Comparison of ENCODE assay signal across 3 cellular contexts in the genomic region with DNA sequence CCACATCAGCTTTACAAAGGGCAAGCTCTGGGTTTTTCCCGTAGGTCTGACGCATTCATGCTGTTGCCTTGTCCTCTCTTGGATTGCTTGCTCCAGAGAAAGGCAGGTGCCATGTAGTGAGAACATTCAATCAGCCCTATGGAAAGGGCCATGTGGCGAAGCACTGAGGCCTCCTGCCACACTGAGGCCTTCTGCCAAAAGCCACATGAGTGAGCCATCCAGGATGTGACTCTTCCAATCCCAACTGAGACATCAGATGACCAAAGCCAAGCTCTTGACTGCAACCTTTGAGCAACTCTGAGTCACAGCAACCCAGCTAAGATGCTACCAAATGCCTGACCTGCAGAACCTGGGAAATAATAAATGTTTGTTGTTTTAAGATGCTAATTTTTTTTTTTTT.
TF ChIP-seq lines count a peak whose summit lies in the region.

No MANE protein-coding gene starts in this region.

TF ChIP-seq in SK-N-SH, 30 proteins besides CTCF, POLR2A, EP300 and RAD21 (continues in another document):
- TF ChIP-seq GATA2 (CRISPR knock-in tag; IDR thresholded peaks at IDR 0.05) (no peak), EZH2phosphoT487 (IDR thresholded peaks at IDR 0.05; ENCODE audit: borderline replicate concordance, low read depth) (no peak), CHD2 (IDR thresholded peaks at IDR 0.05; ENCODE audit: low read length, partially characterized antibody) (no peak), ELF1 (IDR thresholded peaks at IDR 0.05) (no peak), RCOR1 (IDR thresholded peaks at IDR 0.05; ENCODE audit: low read length) (no peak), NFIC (IDR thresholded peaks at IDR 0.05; ENCODE audit: borderline replicate concordance) (0 out of 2 replicates have a peak, but pooled peaks have one; percentile 19), MEF2A (IDR thresholded peaks at IDR 0.05; ENCODE audit: borderline replicate concordance, low read depth) (no peak), FOSL2 (IDR thresholded peaks at IDR 0.05; ENCODE audit: borderline replicate concordance, low read depth) (0 out of 2 replicates have a peak, but pooled peaks have one; percentile 24), SMC3 (IDR thresholded peaks at IDR 0.05; ENCODE audit: low read depth, low read length) (no peak), MAX (IDR thresholded peaks at IDR 0.05; ENCODE audit: low read depth) (no peak), TCF12 (IDR thresholded peaks at IDR 0.05) (peak; percentile 18; the same call in 1 of the 2 replicates), TAF1 (IDR thresholded peaks at IDR 0.05; ENCODE audit: borderline replicate concordance, low read depth, low read length) (no peak), IRF3 (IDR thresholded peaks at IDR 0.05; ENCODE audit: low read depth, low read length) (no peak), REST (IDR thresholded peaks at IDR 0.05; ENCODE audit: low read depth, low read length) (no peak), SIN3A (IDR thresholded peaks at IDR 0.05; ENCODE audit: borderline replicate concordance, low read depth, low read length) (no peak)

TF ChIP-seq in SK-N-SH treated with all-trans-retinoic acid at 6 μM for 48 hours, 23 proteins besides CTCF, POLR2A, EP300 and RAD21:
- TF ChIP-seq PPARA (CRISPR knock-in tag; IDR thresholded peaks at IDR 0.05; ENCODE audit: borderline replicate concordance) (no peak), TCF4 (CRISPR knock-in tag; IDR thresholded peaks at IDR 0.05; ENCODE audit: borderline replicate concordance) (no peak), ZFP30 (CRISPR knock-in tag; IDR thresholded peaks at IDR 0.05) (no peak), RARB (CRISPR knock-in tag; IDR thresholded peaks at IDR 0.05) (no peak), GLIS3 (CRISPR knock-in tag; IDR thresholded peaks at IDR 0.05) (no peak), ESRRG (CRISPR knock-in tag; IDR thresholded peaks at IDR 0.05) (no peak), ISL1 (CRISPR knock-in tag; IDR thresholded peaks at IDR 0.05) (no peak), POU6F1 (CRISPR knock-in tag; IDR thresholded peaks at IDR 0.05; ENCODE audit: borderline replicate concordance, low read depth) (no peak)
- TF ChIP-seq, protein P1, sequence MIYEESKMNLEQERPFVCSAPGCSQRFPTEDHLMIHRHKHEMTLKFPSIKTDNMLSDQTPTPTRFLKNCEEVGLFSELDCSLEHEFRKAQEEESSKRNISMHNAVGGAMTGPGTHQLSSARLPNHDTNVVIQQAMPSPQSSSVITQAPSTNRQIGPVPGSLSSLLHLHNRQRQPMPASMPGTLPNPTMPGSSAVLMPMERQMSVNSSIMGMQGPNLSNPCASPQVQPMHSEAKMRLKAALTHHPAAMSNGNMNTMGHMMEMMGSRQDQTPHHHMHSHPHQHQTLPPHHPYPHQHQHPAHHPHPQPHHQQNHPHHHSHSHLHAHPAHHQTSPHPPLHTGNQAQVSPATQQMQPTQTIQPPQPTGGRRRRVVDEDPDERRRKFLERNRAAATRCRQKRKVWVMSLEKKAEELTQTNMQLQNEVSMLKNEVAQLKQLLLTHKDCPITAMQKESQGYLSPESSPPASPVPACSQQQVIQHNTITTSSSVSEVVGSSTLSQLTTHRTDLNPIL (CRISPR knock-in tag; IDR thresholded peaks at IDR 0.05; ENCODE audit: low read depth), result no peak
- TF ChIP-seq, protein P2, sequence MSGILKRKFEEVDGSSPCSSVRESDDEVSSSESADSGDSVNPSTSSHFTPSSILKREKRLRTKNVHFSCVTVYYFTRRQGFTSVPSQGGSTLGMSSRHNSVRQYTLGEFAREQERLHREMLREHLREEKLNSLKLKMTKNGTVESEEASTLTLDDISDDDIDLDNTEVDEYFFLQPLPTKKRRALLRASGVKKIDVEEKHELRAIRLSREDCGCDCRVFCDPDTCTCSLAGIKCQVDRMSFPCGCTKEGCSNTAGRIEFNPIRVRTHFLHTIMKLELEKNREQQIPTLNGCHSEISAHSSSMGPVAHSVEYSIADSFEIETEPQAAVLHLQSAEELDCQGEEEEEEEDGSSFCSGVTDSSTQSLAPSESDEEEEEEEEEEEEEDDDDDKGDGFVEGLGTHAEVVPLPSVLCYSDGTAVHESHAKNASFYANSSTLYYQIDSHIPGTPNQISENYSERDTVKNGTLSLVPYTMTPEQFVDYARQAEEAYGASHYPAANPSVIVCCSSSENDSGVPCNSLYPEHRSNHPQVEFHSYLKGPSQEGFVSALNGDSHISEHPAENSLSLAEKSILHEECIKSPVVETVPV (CRISPR knock-in tag; IDR thresholded peaks at IDR 0.05), result no peak

TF ChIP-seq in GM12878, 131 proteins besides CTCF, POLR2A, EP300 and RAD21:
- no peak for TF ChIP-seq BCLAF1 (IDR thresholded peaks at IDR 0.05)
- TF ChIP-seq SIX5 (IDR thresholded peaks at IDR 0.05; ENCODE audit: low read depth, low read length, severe bottlenecking), result no peak
- 0 out of 2 replicates have a peak, but pooled peaks have one; percentile 27 for TF ChIP-seq TCF3 (IDR thresholded peaks at IDR 0.05; ENCODE audit: borderline replicate concordance, insufficient read depth, low read depth, low read length)
- TF ChIP-seq SMAD1 (IDR thresholded peaks at IDR 0.05; ENCODE audit: low read depth, partially characterized antibody), result no peak
- TF ChIP-seq, protein P3, sequence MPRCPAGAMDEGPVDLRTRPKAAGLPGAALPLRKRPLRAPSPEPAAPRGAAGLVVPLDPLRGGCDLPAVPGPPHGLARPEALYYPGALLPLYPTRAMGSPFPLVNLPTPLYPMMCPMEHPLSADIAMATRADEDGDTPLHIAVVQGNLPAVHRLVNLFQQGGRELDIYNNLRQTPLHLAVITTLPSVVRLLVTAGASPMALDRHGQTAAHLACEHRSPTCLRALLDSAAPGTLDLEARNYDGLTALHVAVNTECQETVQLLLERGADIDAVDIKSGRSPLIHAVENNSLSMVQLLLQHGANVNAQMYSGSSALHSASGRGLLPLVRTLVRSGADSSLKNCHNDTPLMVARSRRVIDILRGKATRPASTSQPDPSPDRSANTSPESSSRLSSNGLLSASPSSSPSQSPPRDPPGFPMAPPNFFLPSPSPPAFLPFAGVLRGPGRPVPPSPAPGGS (IDR thresholded peaks at IDR 0.05; ENCODE audit: borderline replicate concordance, insufficient read depth, low read depth, low read length, poor library complexity, severe bottlenecking), result peak; percentile 58
- TF ChIP-seq KDM1A (IDR thresholded peaks at IDR 0.05; ENCODE audit: borderline replicate concordance), result no peak
- TF ChIP-seq E2F8 (IDR thresholded peaks at IDR 0.05; ENCODE audit: low read depth, partially characterized antibody), result no peak
TF ChIP-seq in GM12878: peak in this region for 2.
